In the genomic region with DNA sequence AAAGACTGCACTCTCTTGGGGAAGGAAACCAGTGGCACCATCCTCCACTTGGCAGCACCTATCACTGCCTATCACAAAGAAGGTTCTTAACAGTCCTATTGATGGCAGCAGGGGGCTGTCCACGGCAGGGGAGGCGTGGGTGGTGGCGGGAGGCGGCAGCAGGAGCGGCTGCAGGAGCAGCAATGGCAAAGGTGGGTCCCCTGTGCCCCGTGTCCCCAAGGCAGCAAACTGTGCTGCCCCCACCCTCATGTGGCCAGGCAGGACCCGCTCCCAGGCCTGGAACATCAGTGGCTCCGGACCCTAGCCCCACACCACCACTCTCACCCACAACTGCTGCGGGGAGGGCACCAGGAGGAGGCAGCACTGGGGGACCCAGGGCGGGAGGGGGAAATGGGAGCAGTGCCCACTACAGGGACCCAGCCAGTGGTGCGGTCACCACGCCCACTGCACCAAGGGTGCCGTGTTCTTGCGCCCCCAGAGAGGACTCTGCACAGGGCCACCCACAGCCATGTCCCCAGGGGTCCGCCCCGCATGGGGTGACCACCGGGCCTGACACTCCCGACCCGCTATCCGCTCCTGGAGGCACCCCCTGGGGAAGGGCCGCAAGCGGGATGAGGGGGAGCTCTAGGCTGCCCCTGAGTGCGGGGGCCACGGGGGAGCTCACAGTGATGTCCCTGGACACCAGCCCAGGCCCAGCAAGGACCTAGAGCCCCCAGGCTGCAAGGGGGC, we compare ENCODE assay signal across 28 cellular contexts. TPM values are rescaled to one million over a fixed set of nuclear protein-coding genes. Genes with fewer than 3 reads are reported as not detected.
DNase-seq lines count a peak whose midpoint lies in the region; ATAC-seq, FAIRE-seq and TF ChIP-seq lines count a peak whose summit lies in the region.
"Had no signal": no experiment of that assay in that cellular context is flagged by ENCODE, and none has a peak within 500 bp of the region (broad histone marks: within the 10 kb centered on the region; RNA-seq: fewer than 3 reads in every experiment).

No MANE protein-coding gene starts in this region.

- no peak overlapping the region for H3K9ac ChIP-seq in SK-N-SH
- H3K9ac ChIP-seq in endodermal cell (ENCODE audit: extremely low read depth, low read length, poor library complexity, severe bottlenecking) = no peak overlapping the region

- peak; percentile 15 for DNase-seq in SK-N-SH
- DNase-seq in endodermal cell = no peak
- DNase-seq in naive thymus-derived CD4-positive, alpha-beta T cell = no peak
- peak in 1 of 2 donors; percentile 51 for DNase-seq in upper lobe of left lung
- no peak for DNase-seq in GM19239 (ENCODE audit: insufficient read length, low spot score)
- no peak for DNase-seq in stomach
- DNase-seq: CD8-positive, alpha-beta memory T cell; DMS 273 treated with DMSO at 0.1 percent for 48 hours; DMS79; EL; GDM1; Karpas-422; NCI-H1092; NCI-H1417 treated with DMSO at 0.1 percent for 48 hours; NCI-H1694 treated with DMSO at 0.1 percent for 48 hours; NCI-H2081; NCI-H2227 treated with DMSO at 0.1 percent for 48 hours; NCI-H526 treated with DMSO at 0.1 percent for 48 hours; Peyer's patch; SHP77 treated with DMSO at 0.1 percent for 48 hours had no signal

- TF ChIP-seq CTCF in SK-N-SH (IDR thresholded peaks at IDR 0.05) (no peak), endodermal cell (conservative IDR thresholded peaks at IDR 0.05) (peak; percentile 16), upper lobe of left lung (IDR thresholded peaks at IDR 0.05) (no peak), stomach (IDR thresholded peaks at IDR 0.05) (no peak)

- no peaks in the 10 kb centered on the region for H3K36me3 ChIP-seq in SK-N-SH (replicated peaks in 1 of 2; ENCODE audit: control insufficient read depth in 1 of 2, insufficient read depth in 2 of 2, low read length in 1 of 2)
- no peaks in the 10 kb centered on the region for H3K36me3 ChIP-seq in endodermal cell (ENCODE audit: control insufficient read depth, insufficient read depth, low read length)
- no peaks in the 10 kb centered on the region for H3K36me3 ChIP-seq in naive thymus-derived CD4-positive, alpha-beta T cell (ENCODE audit: control insufficient read depth in 2 of 3, insufficient read depth in 3 of 3, low read length in 3 of 3)
- no peaks in the 10 kb centered on the region for H3K36me3 ChIP-seq in upper lobe of left lung
- no peaks in the 10 kb centered on the region for H3K36me3 ChIP-seq in stomach
- H3K36me3 ChIP-seq: HAP-1, Peyer's patch had no signal

- TF ChIP-seq RAD21 in SK-N-SH (IDR thresholded peaks at IDR 0.05; ENCODE audit: low read length) = no peak

- no peak for TF ChIP-seq EP300 in SK-N-SH (IDR thresholded peaks at IDR 0.05; ENCODE audit: borderline replicate concordance in 1 of 2, low read depth in 1 of 2, low read length in 1 of 2)
- TF ChIP-seq EP300 in upper lobe of left lung (IDR thresholded peaks at IDR 0.05) = no peak
- TF ChIP-seq EP300 in stomach (IDR thresholded peaks at IDR 0.05) = no peak

- TF ChIP-seq POLR2A in upper lobe of left lung (IDR thresholded peaks at IDR 0.05) (no peak), stomach (IDR thresholded peaks at IDR 0.05) (no peak)

- POLR2A ChIA-PET in SK-N-SH (lab: Yijun Ruan, JAX) = no interaction called here
- POLR2A ChIA-PET in naive thymus-derived CD4-positive, alpha-beta T cell (lab: Charles Lee) = no interaction called here

- H3K27ac Mint-ChIP-seq in endodermal cell = no peak overlapping the region
- no peak overlapping the region for H3K27ac Mint-ChIP-seq in naive thymus-derived CD4-positive, alpha-beta T cell
- H3K27ac Mint-ChIP-seq: B cell; CD14-positive monocyte; CD8-positive, alpha-beta memory T cell had no signal

- CTCF ChIA-PET in SK-N-SH (lab: Yijun Ruan, JAX) = interaction anchor here (0.8 to 1.5 kb wide), 3 partner anchors 8 to 594 kb away, joined by 3 to 4 read pairs (median 4); no protein-coding TSS in a partner anchor
- CTCF ChIA-PET in naive thymus-derived CD4-positive, alpha-beta T cell (lab: Charles Lee) = no interaction called here

- no peaks in the 10 kb centered on the region for H3F3A ChIP-seq in SK-N-SH (replicated peaks; ENCODE audit: insufficient read depth)

- no peaks in the 10 kb centered on the region for H4K20me1 ChIP-seq in SK-N-SH (ENCODE audit: insufficient read depth)

- H2AFZ ChIP-seq in SK-N-SH (ENCODE audit: low read depth) = no peak overlapping the region

- WGBS in SK-N-SH (ENCODE audit: low lambda C conversion rate) = 97% methylated on average over 11 of the region's 24 CpGs
- WGBS in endodermal cell (ENCODE audit: insufficient coverage in 1 of 2, insufficient read length in 1 of 2), 2 experiments = 93 to 94% methylated on average over 6 to 24 of the region's 24 CpGs
- 94 to 96% methylated on average over 14 to 24 of the region's 24 CpGs for WGBS in upper lobe of left lung, 2 donors
- 93 to 98% (median 97%) methylated on average over 14 to 24 of the region's 24 CpGs for WGBS in stomach, 5 donors

- H3K4me1 Mint-ChIP-seq in endodermal cell = peaks cover 3% of the 10 kb centered on the region
- H3K4me1 Mint-ChIP-seq in naive thymus-derived CD4-positive, alpha-beta T cell = peaks cover 0 to 21% (median 11%) of the 10 kb centered on the region in 7 donors

- no peaks in the 10 kb centered on the region for H3K9me3 ChIP-seq in SK-N-SH
- no peaks in the 10 kb centered on the region for H3K9me3 ChIP-seq in endodermal cell (ENCODE audit: control insufficient read depth, low read length)
- H3K9me3 ChIP-seq in naive thymus-derived CD4-positive, alpha-beta T cell (ENCODE audit: control insufficient read depth in 2 of 3, low read length in 3 of 3) = no peaks in the 10 kb centered on the region
- no peaks in the 10 kb centered on the region for H3K9me3 ChIP-seq in upper lobe of left lung
- no peaks in the 10 kb centered on the region for H3K9me3 ChIP-seq in stomach
- H3K9me3 ChIP-seq: HAP-1, Peyer's patch had no signal

- FAIRE-seq in GM19239 (lab: Jason Lieb, UNC) = no peak
- FAIRE-seq: GM12891 had no signal

- H3K79me2 ChIP-seq in SK-N-SH (ENCODE audit: insufficient read depth) = no peaks in the 10 kb centered on the region

- H3K9me3 Mint-ChIP-seq in endodermal cell = no peaks in the 10 kb centered on the region
- H3K9me3 Mint-ChIP-seq in naive thymus-derived CD4-positive, alpha-beta T cell = no peaks in the 10 kb centered on the region
- H3K9me3 Mint-ChIP-seq: CD8-positive, alpha-beta memory T cell had no signal

- H3K4me3 ChIP-seq in SK-N-SH (ENCODE audit: low read depth in 2 of 2, low read length in 1 of 2) = no peak overlapping the region
- H3K4me3 ChIP-seq in endodermal cell (ENCODE audit: low read length) = no peak overlapping the region
- no peak overlapping the region for H3K4me3 ChIP-seq in naive thymus-derived CD4-positive, alpha-beta T cell (ENCODE audit: low read length)
- no peak overlapping the region for H3K4me3 ChIP-seq in upper lobe of left lung
- no peak overlapping the region for H3K4me3 ChIP-seq in stomach
- H3K4me3 ChIP-seq: HAP-1, Peyer's patch had no signal

- no peak overlapping the region for H3K4me2 ChIP-seq in SK-N-SH

- intact Hi-C loops in naive thymus-derived CD4-positive, alpha-beta T cell (cut with micrococcal nuclease) = loop anchor here in 1 of 2 donors (10.0 kb wide), 1 partner anchor 296 kb away; no protein-coding TSS in a partner anchor
- intact Hi-C loops in stomach (cut with DNase I; ENCODE audit: low total_unique reads) = no loop called here

- H3K36me3 Mint-ChIP-seq in endodermal cell (ENCODE audit: low read depth) = no peaks in the 10 kb centered on the region
- peaks cover 0 to 4% (median 4%) of the 10 kb centered on the region in 5 donors for H3K36me3 Mint-ChIP-seq in naive thymus-derived CD4-positive, alpha-beta T cell
- H3K36me3 Mint-ChIP-seq: CD14-positive monocyte; CD8-positive, alpha-beta memory T cell had no signal

- H3K9me2 ChIP-seq in SK-N-SH = no peaks in the 10 kb centered on the region

- H3K27ac ChIP-seq in SK-N-SH (ENCODE audit: low read depth in 2 of 2, low read length in 1 of 2) = no peak overlapping the region
- H3K27ac ChIP-seq in endodermal cell (ENCODE audit: low read depth, low read length) = no peak overlapping the region
- H3K27ac ChIP-seq in naive thymus-derived CD4-positive, alpha-beta T cell (ENCODE audit: low read depth, low read length) = no peak overlapping the region
- no peak overlapping the region for H3K27ac ChIP-seq in upper lobe of left lung
- H3K27ac ChIP-seq in stomach = no peak overlapping the region
- H3K27ac ChIP-seq: 22Rv1, HL-60, Peyer's patch had no signal

- ATAC-seq in SK-N-SH treated with all-trans-retinoic acid at 6 μM for 48 hours (no peak), upper lobe of left lung (ENCODE audit: low FRiP score in 2 of 2) (peak; percentile 16 to 48)
- peak; percentile 10 for ATAC-seq in naive thymus-derived CD4-positive, alpha-beta T cell
- no peak for ATAC-seq in activated CD4-positive, CD25-positive, alpha-beta regulatory T cell treated with anti-CD3 and anti-CD28 coated beads, Interleukin-2, amount 50 U/mL, for 24 hours

- H3K27me3 Mint-ChIP-seq in endodermal cell (ENCODE audit: insufficient read depth) = no peaks in the 10 kb centered on the region
- H3K27me3 Mint-ChIP-seq in naive thymus-derived CD4-positive, alpha-beta T cell = peaks cover 0 to 10% (median 0%) of the 10 kb centered on the region in 5 donors
- H3K27me3 Mint-ChIP-seq: B cell had no signal

- H3K4me1 ChIP-seq in SK-N-SH (ENCODE audit: control insufficient read depth in 1 of 2, insufficient read depth in 2 of 2, low read depth in 1 of 2, low read length in 1 of 2) (no peaks in the 10 kb centered on the region; a peak in 1 of 4 replicates), endodermal cell (ENCODE audit: control insufficient read depth, insufficient read depth, low read length) (no peaks in the 10 kb centered on the region), upper lobe of left lung (no peaks in the 10 kb centered on the region), stomach (peaks cover 0 to 3% (median under 1%) of the 10 kb centered on the region in 4 donors)
- no peaks in the 10 kb centered on the region for H3K4me1 ChIP-seq in naive thymus-derived CD4-positive, alpha-beta T cell (ENCODE audit: control insufficient read depth in 2 of 2, insufficient read depth in 2 of 2, low read length in 2 of 2)
- H3K4me1 ChIP-seq: Peyer's patch had no signal

- H3K27me3 ChIP-seq in SK-N-SH (ENCODE audit: insufficient read depth) (no peaks in the 10 kb centered on the region), endodermal cell (ENCODE audit: control insufficient read depth, insufficient read depth, low read length, poor library complexity, severe bottlenecking) (no peaks in the 10 kb centered on the region), upper lobe of left lung (no peaks in the 10 kb centered on the region), stomach (no peaks in the 10 kb centered on the region)
- H3K27me3 ChIP-seq in naive thymus-derived CD4-positive, alpha-beta T cell (ENCODE audit: control insufficient read depth in 2 of 2, insufficient read depth in 2 of 2, low read length in 2 of 2) = no peaks in the 10 kb centered on the region
- H3K27me3 ChIP-seq: Peyer's patch had no signal

- H3K4me3 Mint-ChIP-seq in endodermal cell = no peak overlapping the region
- H3K4me3 Mint-ChIP-seq in naive thymus-derived CD4-positive, alpha-beta T cell = no peak overlapping the region
- H3K4me3 Mint-ChIP-seq: B cell; CD14-positive monocyte; CD8-positive, alpha-beta memory T cell had no signal

RNA-seq across cellular contexts. Expression of a gene that starts 54.6 kb away (rescaled TPM):
- 12.0 and 12.3 TPM in 2 replicates for polyA plus RNA-seq in SK-N-SH (2012; rRNA removed)
- 17.1 and 27.9 TPM in 2 replicates for polyA plus RNA-seq in SK-N-SH (2012; cell fraction: cytosol; rRNA removed)
- 8.3 and 9.1 TPM in 2 replicates for polyA plus RNA-seq in SK-N-SH (2012; cell fraction: nucleus; rRNA removed)
- total RNA-seq in endodermal cell = 10 to 100 TPM; 25.4 to 29.5 TPM
- polyA plus RNA-seq in endodermal cell (2013, experiment 1 of 2) = 12.2 TPM
- polyA plus RNA-seq in endodermal cell (2013, experiment 2 of 2) = 9.8 TPM
- total RNA-seq in naive thymus-derived CD4-positive, alpha-beta T cell = 10 to 100 TPM; 12.7 to 33.9 (median 18.3) TPM
- 10 to 100 TPM; 16.0 to 20.8 TPM for polyA plus RNA-seq in naive thymus-derived CD4-positive, alpha-beta T cell
- total RNA-seq in upper lobe of left lung = 10 to 100 TPM in 5 of 6 donors, 1 to 10 TPM in 1; 7.6 to 17.8 (median 14.1) TPM
- 100 to 1,000 TPM in 4 of 5 donors, 10 to 100 TPM in 1; 84.6 to 262 (median 143) TPM for total RNA-seq in stomach
- polyA plus RNA-seq in stomach = 100 to 1,000 TPM in 1 of 3 donors, 10 to 100 TPM in 2; 83.7 to 136 (median 92.3) TPM

Comparison
In these comparisons a context has a peak if more than half of its experiments do, and no peak if none do; other contexts are left out.
1. ATAC-seq: peak in naive thymus-derived CD4-positive, alpha-beta T cell (single experiment) and upper lobe of left lung (2 of 2); none in SK-N-SH treated with all-trans-retinoic acid at 6 μM for 48 hours (single experiment) and activated CD4-positive, CD25-positive, alpha-beta regulatory T cell treated with anti-CD3 and anti-CD28 coated beads, Interleukin-2, amount 50 U/mL, for 24 hours (0 of 2).